In the genomic region with DNA sequence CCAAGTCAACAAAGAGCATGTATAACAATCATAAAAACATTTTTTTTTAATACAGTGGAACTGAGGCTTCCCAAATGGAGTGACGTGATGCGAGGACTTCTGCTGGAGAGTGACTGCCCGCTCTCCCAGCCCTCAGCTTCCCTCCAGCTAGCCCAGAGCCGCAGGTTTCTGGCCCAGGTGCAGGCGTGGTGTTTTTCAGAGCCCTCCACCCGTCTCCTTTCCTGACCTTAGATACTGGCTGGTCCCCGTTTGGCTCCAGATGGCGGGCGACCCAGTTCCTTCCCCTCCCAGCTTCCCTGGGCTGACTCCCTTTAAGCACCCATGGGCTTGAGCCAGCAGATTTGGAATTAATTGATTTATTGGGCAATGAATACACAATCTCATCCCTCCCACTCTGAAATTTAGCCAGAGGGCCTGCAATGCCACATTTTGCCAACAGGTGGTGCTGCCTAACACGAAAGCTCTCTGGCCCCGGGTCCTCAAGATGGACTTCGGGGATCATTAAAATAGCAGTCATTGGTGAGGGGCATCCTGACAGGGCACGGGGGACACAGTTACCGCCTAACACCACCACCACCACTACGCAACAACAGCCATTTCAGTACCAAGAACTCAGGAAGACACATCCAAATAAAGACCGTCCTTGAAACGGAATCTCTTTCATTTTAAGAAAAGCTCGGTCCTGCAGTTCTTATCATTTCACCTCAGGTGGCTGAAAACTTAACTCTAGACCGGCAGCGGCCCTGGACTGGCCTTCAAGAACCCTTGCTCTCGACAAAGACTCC, we compare ENCODE assay signal across 8 cellular contexts. TPM values are rescaled to one million over a fixed set of nuclear protein-coding genes. Genes with fewer than 3 reads are reported as not detected.
DNase-seq lines count a peak whose midpoint lies in the region; ATAC-seq and TF ChIP-seq lines count a peak whose summit lies in the region.

No MANE protein-coding gene starts in this region.

- TF ChIP-seq CTCF in AG09309 (IDR thresholded peaks at IDR 0.05; ENCODE audit: control insufficient read depth, insufficient read depth, low read depth, low read length, missing control alignments), result peak; percentile 96

- no peak for DNase-seq in AG09309 (ENCODE audit: low read depth)
- peak; percentile 40 for DNase-seq in NCI-H460 (ENCODE audit: extremely low read depth, low read depth)
- DNase-seq in activated CD4-positive, alpha-beta T cell treated with anti-CD3 and anti-CD28 coated beads, Interleukin-2, amount 50 U/mL, for 24 hours (ENCODE audit: low read depth in 1 of 2, low spot score in 1 of 2), result peak; percentile 65 to 68
- peak; percentile 74 for DNase-seq in dedifferentiated amniotic fluid mesenchymal stem cell (ENCODE audit: extremely low spot score)
- DNase-seq in lung microvascular endothelial cell (ENCODE audit: low read depth in 2 of 2), result peak; percentile 56 to 67
- peak; percentile 46 for DNase-seq in stimulated activated CD8-positive, alpha-beta memory T cell treated with anti-CD3 and anti-CD28 coated beads, Interleukin-12 subunit alpha, Interleukin-12 subunit beta, amount 100 ng/mL, for 4 hours (ENCODE audit: low read depth)

- ATAC-seq in GM21390 (IDR thresholded peaks at IDR 0.05; ENCODE audit: unreplicated experiment) (peak; percentile 53), HG03432 (IDR thresholded peaks at IDR 0.05; ENCODE audit: unreplicated experiment) (no peak)

- peak overlapping the region; percentile 26 for H3K4me3 ChIP-seq in AG09309 (ENCODE audit: control insufficient read depth, low read depth, low read length)

RNA-seq across cellular contexts. Expression of a gene that starts 47.5 kb away (rescaled TPM):
- total RNA-seq in NCI-H460 (2014; rRNA removed; shearing (Covaris generic)), result not detected in 2 replicates
- not detected in 2 replicates for polyA plus RNA-seq in NCI-H460 (2014; cell fraction: nucleus; rRNA removed)
- not detected in 2 replicates for total RNA-seq in lung microvascular endothelial cell

RNA-seq across cellular contexts. Expression of a gene that starts 49.1 kb away (rescaled TPM):
- 7.8 and 11.8 TPM in 2 replicates for total RNA-seq in NCI-H460 (2014; rRNA removed; shearing (Covaris generic))
- polyA plus RNA-seq in NCI-H460 (2014; cell fraction: nucleus; rRNA removed), result 23.6 and 30.3 TPM in 2 replicates
- 8.3 and 16.1 TPM in 2 replicates for total RNA-seq in lung microvascular endothelial cell
